8 cellular contexts compared by ENCODE assay signal in genomic region chr7:26863504-26864308, GRCh38. TPM values are rescaled to one million over a fixed set of nuclear protein-coding genes. Genes with fewer than 3 reads are reported as not detected.
DNase-seq lines count a peak whose midpoint lies in the region; ATAC-seq and TF ChIP-seq lines count a peak whose summit lies in the region.

No MANE protein-coding gene starts in this region.

- H3F3A ChIP-seq in Loucy (ENCODE audit: low read depth), result no peaks in the 10 kb centered on the region

- POLR2A ChIA-PET in activated CD4-positive, alpha-beta memory T cell treated with anti-CD3 and anti-CD28 coated beads, Interleukin-2, amount 10 ng/mL, durations not matched to agents 7 days and 5 days (lab: Charles Lee), result interaction anchor here (0.9 kb wide), 1 partner anchor 233 kb away, joined by 5 read pairs; no protein-coding TSS in a partner anchor

- no peak for TF ChIP-seq EP300 in ovary (IDR thresholded peaks at IDR 0.05)

- WGBS in ovary, 3 donors, result 7 to 10% (median 8%) methylated on average over 17 of the region's 17 CpGs

- H3K27ac ChIP-seq in ovary, result peak overlapping the region; percentile 57 to 78

- H3K27ac Mint-ChIP-seq in activated CD4-positive, alpha-beta memory T cell treated with anti-CD3 and anti-CD28 coated beads, Interleukin-2, amount 10 ng/mL, durations not matched to agents 7 days and 5 days, result peak overlapping the region; percentile 78

- H3K36me3 Mint-ChIP-seq in activated CD4-positive, alpha-beta memory T cell treated with anti-CD3 and anti-CD28 coated beads, Interleukin-2, amount 10 ng/mL, durations not matched to agents 7 days and 5 days (ENCODE audit: low read depth), result no peaks in the 10 kb centered on the region

- H3K9me3 Mint-ChIP-seq in activated CD4-positive, alpha-beta memory T cell treated with anti-CD3 and anti-CD28 coated beads, Interleukin-2, amount 10 ng/mL, durations not matched to agents 7 days and 5 days, result peaks cover 5% of the 10 kb centered on the region

- H3K4me3 ChIP-seq in Loucy (ENCODE audit: low read length, poor library complexity, severe bottlenecking), result peak overlapping the region; percentile 95
- peak overlapping the region; percentile 92 for H3K4me3 ChIP-seq in fibroblast of villous mesenchyme (ENCODE audit: low read depth, low read length)
- H3K4me3 ChIP-seq in ovary, result peak overlapping the region; percentile 79

- H3K4me1 ChIP-seq in Loucy (ENCODE audit: insufficient read depth, low read length, poor library complexity, severe bottlenecking), result peaks cover 51% of the 10 kb centered on the region
- H3K4me1 ChIP-seq in ovary (ENCODE audit: insufficient read depth), result no peaks in the 10 kb centered on the region

- no peak for TF ChIP-seq CTCF in Loucy (conservative IDR thresholded peaks at IDR 0.05; ENCODE audit: low read length)
- no peak for TF ChIP-seq CTCF in fibroblast of villous mesenchyme (IDR thresholded peaks at IDR 0.05; ENCODE audit: insufficient read depth, low read depth, low read length)
- no peak for TF ChIP-seq CTCF in ovary (IDR thresholded peaks at IDR 0.05)

- TF ChIP-seq POLR2A in ovary (IDR thresholded peaks at IDR 0.05), result no peak

- H3K27me3 Mint-ChIP-seq in activated CD4-positive, alpha-beta memory T cell treated with anti-CD3 and anti-CD28 coated beads, Interleukin-2, amount 10 ng/mL, durations not matched to agents 7 days and 5 days, result peaks cover 40% of the 10 kb centered on the region

- peaks cover 56% of the 10 kb centered on the region for H3K79me2 ChIP-seq in Loucy (ENCODE audit: insufficient read depth, low read length)

- peak overlapping the region; percentile 87 for H3K9ac ChIP-seq in Loucy (ENCODE audit: low read depth, low read length, poor library complexity, severe bottlenecking)

- H3K9me3 ChIP-seq in Loucy (ENCODE audit: insufficient read depth, low read depth, low read length) (no peaks in the 10 kb centered on the region), ovary (no peaks in the 10 kb centered on the region)

- H3K4me2 ChIP-seq in Loucy (ENCODE audit: low read depth, low read length, poor library complexity, severe bottlenecking), result peak overlapping the region; percentile 98

- H3K27me3 ChIP-seq in Loucy (ENCODE audit: insufficient read depth, low read length, poor library complexity, severe bottlenecking) (no peaks in the 10 kb centered on the region), ovary (no peaks in the 10 kb centered on the region)

- H3K4me1 Mint-ChIP-seq in activated CD4-positive, alpha-beta memory T cell treated with anti-CD3 and anti-CD28 coated beads, Interleukin-2, amount 10 ng/mL, durations not matched to agents 7 days and 5 days, result peaks cover 21% of the 10 kb centered on the region

- H3K36me3 ChIP-seq in Loucy (ENCODE audit: insufficient read depth, low read length) (no peaks in the 10 kb centered on the region), ovary (no peaks in the 10 kb centered on the region)

- H2AFZ ChIP-seq in Loucy (ENCODE audit: low read length), result peak overlapping the region; percentile 66

- H4K20me1 ChIP-seq in Loucy (ENCODE audit: insufficient read depth, low read length, poor library complexity, severe bottlenecking), result no peaks in the 10 kb centered on the region

- H3K9me2 ChIP-seq in Loucy (replicated peaks; ENCODE audit: low read depth, low read length), result no peaks in the 10 kb centered on the region

- peak; percentile 11 for ATAC-seq in GM19455 (IDR thresholded peaks at IDR 0.05; ENCODE audit: unreplicated experiment)

- intact Hi-C loops in ovary (cut with DNase I), result no loop called here

- CTCF ChIA-PET in activated CD4-positive, alpha-beta memory T cell treated with anti-CD3 and anti-CD28 coated beads, Interleukin-2, amount 10 ng/mL, durations not matched to agents 7 days and 5 days (lab: Charles Lee), result interaction anchor here (0.7 to 1.2 kb wide), 3 partner anchors 10 to 287 kb away, joined by 3 to 4 read pairs (median 4); no protein-coding TSS in a partner anchor

- peak overlapping the region; percentile 92 for H3K4me3 Mint-ChIP-seq in activated CD4-positive, alpha-beta memory T cell treated with anti-CD3 and anti-CD28 coated beads, Interleukin-2, amount 10 ng/mL, durations not matched to agents 7 days and 5 days

- DNase-seq in DMS153 (lab: John Stamatoyannopoulos, UW) (peak; percentile 62), fibroblast of villous mesenchyme (ENCODE audit: low read depth) (peak; percentile 34), ovary (no peak), COLO668 (lab: John Stamatoyannopoulos, UW; ENCODE audit: unreplicated experiment) (no peak), ecto neural progenitor cell (ENCODE audit: low spot score) (no peak)
- peak; percentile 33 for DNase-seq in activated CD4-positive, alpha-beta memory T cell treated with anti-CD3 and anti-CD28 coated beads, Interleukin-2, amount 10 ng/mL, durations not matched to agents 7 days and 5 days

RNA-seq across cellular contexts. Expression of gene SKAP2, which starts 0.7 kb away (rescaled TPM):
- 10 to 100 TPM; 12.8 to 15.1 TPM for total RNA-seq in activated CD4-positive, alpha-beta memory T cell treated with anti-CD3 and anti-CD28 coated beads, Interleukin-2, amount 10 ng/mL, durations not matched to agents 7 days and 5 days
- total RNA-seq in fibroblast of villous mesenchyme (6.8 and 10.4 TPM in 2 replicates), ovary (10 to 100 TPM; 17.1 to 40.8 (median 20.0) TPM)
- polyA plus RNA-seq in ovary, result 10 to 100 TPM in 1 of 2 donors, 1 to 10 TPM in 1; 8.6 to 26.6 TPM

Comparison
In these comparisons a context has a peak if more than half of its experiments do, and no peak if none do; other contexts are left out.
1. DNase-seq: peak in DMS153 (single experiment), activated CD4-positive, alpha-beta memory T cell treated with anti-CD3 and anti-CD28 coated beads, Interleukin-2, amount 10 ng/mL, durations not matched to agents 7 days and 5 days (single experiment) and fibroblast of villous mesenchyme (single experiment); none in ovary (0 of 5), COLO668 (single experiment) and ecto neural progenitor cell (single experiment).
2. Peak in every context shown above with its lines, with median percentiles within 50 percentile points of each other: H3K4me3 ChIP-seq.